Comparison of ENCODE assay signal across 36 cellular contexts in genomic region chrX:13323241-13323640, GRCh38. TPM values are rescaled to one million over a fixed set of nuclear protein-coding genes. Genes with fewer than 3 reads are reported as not detected.
"Had no signal": no experiment of that assay in that cellular context is flagged by ENCODE, and none has a peak within 500 bp of the region (broad histone marks: within the 10 kb centered on the region; RNA-seq: fewer than 3 reads in every experiment).

No MANE protein-coding gene starts in this region.

- H3K36me3 ChIP-seq: MG63, SJCRH30 had no signal

- ATAC-seq: Panc1, Right ventricle myocardium inferior, SK-N-SH treated with all-trans-retinoic acid at 6 μM for 48 hours had no signal

- H3K27me3 ChIP-seq: MG63, SJCRH30 had no signal

- H3K4me3 ChIP-seq: MG63, PC-9, SJCRH30, SK-N-MC had no signal

- H3K9me3 ChIP-seq: MG63, SJCRH30 had no signal

- FAIRE-seq: RCC 7860 had no signal

- H3K4me1 ChIP-seq: SJCRH30 had no signal

- H3K4me2 ChIP-seq: PC-9 had no signal

- H3K27ac ChIP-seq: PC-9, RWPE1, SJCRH30, SK-N-MC had no signal

- H2AFZ ChIP-seq: PC-9 had no signal

- DNase-seq: Kasumi-1, MG63, NCI-H1048, NCI-H1092 treated with DMSO at 0.1 percent for 48 hours, NCI-H1105 treated with DMSO at 0.1 percent for 48 hours, NCI-H1417, NCI-H1436, NCI-H1694, NCI-H187, NCI-H1930, NCI-H2029 treated with DMSO at 0.1 percent for 48 hours, NCI-H2081 treated with DMSO at 0.1 percent for 48 hours, NCI-H2107, NCI-H2171, NCI-H226, NCI-H446 treated with DMSO at 0.1 percent for 48 hours, NCI-H510A, NCI-H524, NCI-H526, NCI-H69, NCI-H748 treated with DMSO at 0.1 percent for 48 hours, NCI-H82, PC-9, SHP77, SIG-M5, SJCRH30 had no signal

RNA-seq across cellular contexts. Expression of gene ATXN3L, which starts 3.4 kb away (rescaled TPM):
- total RNA-seq: M059J, OCI-LY7, PC-9, Right ventricle myocardium inferior, RPMI7951, SJCRH30, SK-MEL-5 had no signal
